14 cellular contexts compared by ENCODE assay signal in the genomic region with DNA sequence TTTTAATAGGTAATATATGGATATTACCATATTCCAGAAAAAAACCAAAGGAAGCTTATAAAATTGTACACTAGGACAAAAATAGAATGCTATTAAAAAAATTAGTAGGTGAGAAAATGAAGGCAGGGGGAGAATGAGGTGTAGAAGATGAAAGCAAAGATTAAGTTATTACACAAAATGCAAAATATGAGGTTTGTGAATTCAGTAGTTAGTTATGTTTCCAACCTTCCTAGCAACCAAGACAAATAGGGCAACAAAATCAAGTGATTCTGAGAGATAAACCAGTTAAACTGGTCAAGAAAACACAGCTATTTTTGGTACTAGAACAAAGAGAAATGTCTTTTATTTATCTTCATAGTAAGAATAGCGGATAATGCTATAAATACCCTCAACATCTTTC.
DNase-seq lines count a peak whose midpoint lies in the region; ATAC-seq and TF ChIP-seq lines count a peak whose summit lies in the region.
"Had no signal": no experiment of that assay in that cellular context is flagged by ENCODE, and none has a peak within 500 bp of the region (broad histone marks: within the 10 kb centered on the region; RNA-seq: fewer than 3 reads in every experiment).

No MANE protein-coding gene starts in this region.

- H3K36me3 Mint-ChIP-seq in glutamatergic neuron (ENCODE audit: unreplicated experiment) = no peaks in the 10 kb centered on the region
- H3K36me3 Mint-ChIP-seq in stimulated activated effector memory CD8-positive, alpha-beta T cell treated with anti-CD3 and anti-CD28 coated beads, Interleukin-12 subunit alpha, Interleukin-12 subunit beta, amount 100 ng/mL, for 72 hours = no peaks in the 10 kb centered on the region
- H3K36me3 Mint-ChIP-seq: CD4-positive, alpha-beta memory T cell had no signal

- no peak overlapping the region for H3K4me3 Mint-ChIP-seq in glutamatergic neuron (ENCODE audit: unreplicated experiment)
- H3K4me3 Mint-ChIP-seq in stimulated activated effector memory CD8-positive, alpha-beta T cell treated with anti-CD3 and anti-CD28 coated beads, Interleukin-12 subunit alpha, Interleukin-12 subunit beta, amount 100 ng/mL, for 72 hours = no peak overlapping the region
- H3K4me3 Mint-ChIP-seq: CD4-positive, alpha-beta memory T cell; HFFc6 had no signal

- DNase-seq in glutamatergic neuron = no peak
- DNase-seq in activated CD4-positive, alpha-beta T cell treated with anti-CD3 and anti-CD28 coated beads for 48 hours = no peak
- no peak for DNase-seq in stimulated activated effector memory CD8-positive, alpha-beta T cell treated with anti-CD3 and anti-CD28 coated beads, Interleukin-12 subunit alpha, Interleukin-12 subunit beta, amount 100 ng/mL, for 72 hours (ENCODE audit: low spot score in 2 of 2)
- DNase-seq: C1 segment of cervical spinal cord; CD4-positive, alpha-beta memory T cell; COR-L47; DMS153; DMS79 treated with DMSO at 0.1 percent for 48 hours; GF-D8; GOT3; HFFc6 had no signal

- ATAC-seq in GM18520 (IDR thresholded peaks at IDR 0.05; ENCODE audit: unreplicated experiment) = peak; percentile 62
- peak; percentile 53 for ATAC-seq in HG02981 (IDR thresholded peaks at IDR 0.05; ENCODE audit: unreplicated experiment)
- ATAC-seq in HG03280 (IDR thresholded peaks at IDR 0.05; ENCODE audit: unreplicated experiment) = no peak
- no peak for ATAC-seq in stimulated activated effector memory CD8-positive, alpha-beta T cell treated with anti-CD3 and anti-CD28 coated beads, Interleukin-12 subunit alpha, Interleukin-12 subunit beta, amount 100 ng/mL, for 72 hours

- H3K27ac Mint-ChIP-seq in glutamatergic neuron (ENCODE audit: unreplicated experiment) = peak overlapping the region; percentile 69
- no peak overlapping the region for H3K27ac Mint-ChIP-seq in stimulated activated effector memory CD8-positive, alpha-beta T cell treated with anti-CD3 and anti-CD28 coated beads, Interleukin-12 subunit alpha, Interleukin-12 subunit beta, amount 100 ng/mL, for 72 hours
- H3K27ac Mint-ChIP-seq: CD4-positive, alpha-beta memory T cell; HFFc6 had no signal

- H3K27me3 Mint-ChIP-seq in glutamatergic neuron (ENCODE audit: unreplicated experiment) = peaks cover 4% of the 10 kb centered on the region

- peaks cover 19% of the 10 kb centered on the region for H3K4me1 Mint-ChIP-seq in glutamatergic neuron (ENCODE audit: low read depth, unreplicated experiment)
- no peaks in the 10 kb centered on the region for H3K4me1 Mint-ChIP-seq in stimulated activated effector memory CD8-positive, alpha-beta T cell treated with anti-CD3 and anti-CD28 coated beads, Interleukin-12 subunit alpha, Interleukin-12 subunit beta, amount 100 ng/mL, for 72 hours
- H3K4me1 Mint-ChIP-seq: CD4-positive, alpha-beta memory T cell had no signal

- H3K9me3 Mint-ChIP-seq in glutamatergic neuron (ENCODE audit: unreplicated experiment) = no peaks in the 10 kb centered on the region
- no peaks in the 10 kb centered on the region for H3K9me3 Mint-ChIP-seq in stimulated activated effector memory CD8-positive, alpha-beta T cell treated with anti-CD3 and anti-CD28 coated beads, Interleukin-12 subunit alpha, Interleukin-12 subunit beta, amount 100 ng/mL, for 72 hours
- H3K9me3 Mint-ChIP-seq: CD4-positive, alpha-beta memory T cell had no signal

- no peak for TF ChIP-seq CTCF in glutamatergic neuron (IDR thresholded peaks at IDR 0.05; ENCODE audit: partially characterized antibody, unreplicated experiment)

Comparison
In these comparisons a context has a peak if more than half of its experiments do, and no peak if none do; other contexts are left out.
1. ATAC-seq: peak in GM18520 (single experiment) and HG02981 (single experiment); none in HG03280 (single experiment) and stimulated activated effector memory CD8-positive, alpha-beta T cell treated with anti-CD3 and anti-CD28 coated beads, Interleukin-12 subunit alpha, Interleukin-12 subunit beta, amount 100 ng/mL, for 72 hours (single experiment).